Comparison of ENCODE assay signal across 11 cellular contexts in genomic region chr10:131978851-131979250, GRCh38. TPM values are rescaled to one million over a fixed set of nuclear protein-coding genes. Genes with fewer than 3 reads are reported as not detected.
A peak's percentile ranks its signal among the peaks of the same experiment; 100 is the strongest.
DNase-seq lines count a peak whose midpoint lies in the region; ATAC-seq and TF ChIP-seq lines count a peak whose summit lies in the region.
"Had no signal": no experiment of that assay in that cellular context is flagged by ENCODE, and none has a peak within 500 bp of the region (broad histone marks: within the 10 kb centered on the region; RNA-seq: fewer than 3 reads in every experiment).

No MANE protein-coding gene starts in this region.

- H3K4me2 ChIP-seq in neural cell (ENCODE audit: low read length) = no peak overlapping the region

- TF ChIP-seq CTCF in CD4-positive, alpha-beta T cell (IDR thresholded peaks at IDR 0.05) = no peak
- TF ChIP-seq CTCF in HEK293 (tag by site-specific recombination; IDR thresholded peaks at IDR 0.05) (no peak), neural cell (IDR thresholded peaks at IDR 0.05; ENCODE audit: poor library complexity, severe bottlenecking) (no peak), tibial artery (IDR thresholded peaks at IDR 0.05) (no peak)

- H2AFZ ChIP-seq in neural cell (ENCODE audit: low read depth, low read length) = no peak overlapping the region

- no peaks in the 10 kb centered on the region for H3K9me3 ChIP-seq in CD4-positive, alpha-beta T cell (ENCODE audit: control insufficient read depth, low read length)
- H3K9me3 ChIP-seq in HEK293 (ENCODE audit: control insufficient read depth, insufficient read depth, low read depth, low read length) (no peaks in the 10 kb centered on the region), neural cell (ENCODE audit: low read length) (no peaks in the 10 kb centered on the region), tibial artery (no peaks in the 10 kb centered on the region)

- POLR2A ChIA-PET in CD4-positive, alpha-beta T cell (lab: Charles Lee) = interaction anchor here (1.0 kb wide), 1 partner anchor 74 kb away, joined by 3 read pairs; no protein-coding TSS in a partner anchor
- POLR2A ChIA-PET in HEK293 (lab: Yijun Ruan, JAX) = no interaction called here

- peak overlapping the region; percentile 94 for H3K27ac Mint-ChIP-seq in CD4-positive, alpha-beta T cell
- H3K27ac Mint-ChIP-seq in activated naive CD8-positive, alpha-beta T cell treated with anti-CD3 and anti-CD28 coated beads, Interleukin-2, amount 50 U/mL, for 24 hours = peak overlapping the region; percentile 76

- H3K27me3 ChIP-seq in CD4-positive, alpha-beta T cell (ENCODE audit: control insufficient read depth, insufficient read depth, low read length) = no peaks in the 10 kb centered on the region
- no peaks in the 10 kb centered on the region for H3K27me3 ChIP-seq in neural cell (ENCODE audit: insufficient read depth, low read depth, low read length)
- no peaks in the 10 kb centered on the region for H3K27me3 ChIP-seq in tibial artery

- no peak for DNase-seq in CD4-positive, alpha-beta T cell
- no peak for DNase-seq in activated naive CD8-positive, alpha-beta T cell treated with anti-CD3 and anti-CD28 coated beads, Interleukin-2, amount 50 U/mL, for 24 hours
- DNase-seq in NCI-H2107 (lab: John Stamatoyannopoulos, UW) (no peak), tibial artery (no peak)
- DNase-seq: activated effector memory CD4-positive, alpha-beta T cell treated with Interleukin-2 at 50 U/mL for 16 hours; Karpas-422; NCI-H2171; stimulated activated CD4-positive, alpha-beta T cell treated with anti-CD3 and anti-CD28 coated beads, Interleukin-4, amount 100 ng/mL, for 1 hour had no signal

- H3K27ac ChIP-seq in CD4-positive, alpha-beta T cell (ENCODE audit: low read depth, low read length) = no peak overlapping the region
- H3K27ac ChIP-seq in HEK293 (ENCODE audit: extremely low read depth, low read depth, low read length) (no peak overlapping the region), neural cell (ENCODE audit: low read length) (no peak overlapping the region), tibial artery (no peak overlapping the region)

- CTCF ChIA-PET in CD4-positive, alpha-beta T cell (lab: Charles Lee) = no interaction called here
- CTCF ChIA-PET in HEK293 (lab: Yijun Ruan, JAX) = no interaction called here

- intact Hi-C loops in CD4-positive, alpha-beta T cell (cut with DNase I, micrococcal nuclease) = loop anchor here in 1 of 2 experiments (10.0 kb wide), 1 partner anchor 176 kb away; no protein-coding TSS in a partner anchor
- intact Hi-C loops in tibial artery (cut with DNase I; ENCODE audit: low total_unique reads) = no loop called here

- no peak for ATAC-seq in CD4-positive, alpha-beta T cell (ENCODE audit: poor library complexity)
- ATAC-seq in activated naive CD8-positive, alpha-beta T cell treated with anti-CD3 and anti-CD28 coated beads, Interleukin-2, amount 50 U/mL, for 24 hours = no peak
- no peak for ATAC-seq in HG03159 (IDR thresholded peaks at IDR 0.05; ENCODE audit: unreplicated experiment)

- H3F3A ChIP-seq in neural cell (ENCODE audit: insufficient read depth, low read length, poor library complexity, severe bottlenecking) = peaks cover 3% of the 10 kb centered on the region

- no peaks in the 10 kb centered on the region for H3K27me3 Mint-ChIP-seq in CD4-positive, alpha-beta T cell
- no peaks in the 10 kb centered on the region for H3K27me3 Mint-ChIP-seq in activated naive CD8-positive, alpha-beta T cell treated with anti-CD3 and anti-CD28 coated beads, Interleukin-2, amount 50 U/mL, for 24 hours

- H3K9ac ChIP-seq in neural cell (ENCODE audit: low read length) = no peak overlapping the region

- H3K4me1 Mint-ChIP-seq in CD4-positive, alpha-beta T cell (ENCODE audit: low read depth) = peaks cover 74% of the 10 kb centered on the region
- H3K4me1 Mint-ChIP-seq in activated naive CD8-positive, alpha-beta T cell treated with anti-CD3 and anti-CD28 coated beads, Interleukin-2, amount 50 U/mL, for 24 hours = peaks cover 71% of the 10 kb centered on the region

- peaks cover 45% of the 10 kb centered on the region for H3K79me2 ChIP-seq in neural cell (replicated peaks; ENCODE audit: insufficient read depth, low read length)

- TF ChIP-seq RAD21 in neural cell (conservative IDR thresholded peaks at IDR 0.05) = no peak

- no peaks in the 10 kb centered on the region for H3K9me3 Mint-ChIP-seq in CD4-positive, alpha-beta T cell
- H3K9me3 Mint-ChIP-seq in activated naive CD8-positive, alpha-beta T cell treated with anti-CD3 and anti-CD28 coated beads, Interleukin-2, amount 50 U/mL, for 24 hours = no peaks in the 10 kb centered on the region

- H3K4me3 ChIP-seq in HEK293 (ENCODE audit: low read depth, low read length) = no peak overlapping the region
- H3K4me3 ChIP-seq in neural cell (ENCODE audit: low read length) = peak overlapping the region; percentile 31
- H3K4me3 ChIP-seq in tibial artery = no peak overlapping the region

- peaks cover 0 to 5% of the 10 kb centered on the region in 2 experiments; a peak in 2 of 3 replicates for H3K36me3 ChIP-seq in HEK293 (ENCODE audit: control insufficient read depth in 2 of 2, insufficient read depth in 1 of 2, low read length in 2 of 2)
- H3K36me3 ChIP-seq in neural cell (ENCODE audit: insufficient read depth, low read length) = no peaks in the 10 kb centered on the region
- no peaks in the 10 kb centered on the region for H3K36me3 ChIP-seq in tibial artery

- H3K4me1 ChIP-seq in HEK293 (ENCODE audit: control insufficient read depth, insufficient read depth, low read length) = no peaks in the 10 kb centered on the region
- peaks cover 0 to 28% (median 14%) of the 10 kb centered on the region in 4 donors for H3K4me1 ChIP-seq in tibial artery

- peaks cover 5% of the 10 kb centered on the region for H4K20me1 ChIP-seq in neural cell (ENCODE audit: insufficient read depth)

- no peak for TF ChIP-seq EP300 in neural cell (conservative IDR thresholded peaks at IDR 0.05; ENCODE audit: poor library complexity, severe bottlenecking)

- H3K36me3 Mint-ChIP-seq in CD4-positive, alpha-beta T cell (ENCODE audit: low read depth) = peaks cover 11% of the 10 kb centered on the region
- H3K36me3 Mint-ChIP-seq in activated naive CD8-positive, alpha-beta T cell treated with anti-CD3 and anti-CD28 coated beads, Interleukin-2, amount 50 U/mL, for 24 hours (ENCODE audit: low read depth) = peaks cover 24% of the 10 kb centered on the region

- no peaks in the 10 kb centered on the region for H3K9me2 ChIP-seq in neural cell (ENCODE audit: insufficient read depth, low read length)

- H3K4me3 Mint-ChIP-seq in CD4-positive, alpha-beta T cell = peak overlapping the region; percentile 84
- H3K4me3 Mint-ChIP-seq in activated naive CD8-positive, alpha-beta T cell treated with anti-CD3 and anti-CD28 coated beads, Interleukin-2, amount 50 U/mL, for 24 hours = peak overlapping the region; percentile 90

TF ChIP-seq in HEK293, 187 proteins besides CTCF, POLR2A, EP300 and RAD21:
- no peak for TF ChIP-seq ZNF112 (tag by site-specific recombination; IDR thresholded peaks at IDR 0.05)
- TF ChIP-seq ZIC2 (tag by site-specific recombination; IDR thresholded peaks at IDR 0.05) = peak; percentile 22; the same call in 1 of the 2 replicates

TF ChIP-seq in neural cell, 6 proteins besides CTCF, POLR2A, EP300 and RAD21:
- TF ChIP-seq TAF1 (IDR thresholded peaks at IDR 0.05; ENCODE audit: low read depth) (no peak), SMC3 (conservative IDR thresholded peaks at IDR 0.05; ENCODE audit: poor library complexity) (no peak), POLR2AphosphoS5 (IDR thresholded peaks at IDR 0.05) (no peak), REST (IDR thresholded peaks at IDR 0.05; ENCODE audit: borderline replicate concordance) (no peak)

RNA-seq across cellular contexts. Expression of gene BNIP3, which starts 2.9 kb away (rescaled TPM):
- 10 to 100 TPM; 21.0 to 23.6 TPM for total RNA-seq in CD4-positive, alpha-beta T cell
- 77.1 and 95.9 TPM in 2 replicates for polyA plus RNA-seq in neural cell
- polyA minus RNA-seq in neural cell = 32.4 and 35.1 TPM in 2 replicates
